Comparison of ENCODE assay signal across 23 cellular contexts in genomic region chrX:98448524-98448923, GRCh38.
DNase-seq lines count a peak whose midpoint lies in the region; ATAC-seq, FAIRE-seq and TF ChIP-seq lines count a peak whose summit lies in the region.
"Had no signal": no experiment of that assay in that cellular context is flagged by ENCODE, and none has a peak within 500 bp of the region (broad histone marks: within the 10 kb centered on the region; RNA-seq: fewer than 3 reads in every experiment).

No MANE protein-coding gene starts in this region.

- 88% methylated on average over 4 of the region's 4 CpGs; no CpG with 5 or more reads in 1 of the 2 experiments for WGBS in H1 (ENCODE audit: extremely low coverage in 1 of 2, insufficient coverage in 1 of 2, insufficient read length in 1 of 2, insufficient replicate concordance in 2 of 2, low coverage in 1 of 2, low lambda C conversion rate in 2 of 2, missing lambda C conversion rate in 1 of 2), 2 experiments
- no CpG with 5 or more reads among the region's 4 CpGs for WGBS in mesendoderm (ENCODE audit: extremely low coverage, insufficient coverage, low lambda C conversion rate)
- 21 to 31% methylated on average over 4 of the region's 4 CpGs for WGBS in GM23248 (ENCODE audit: low coverage in 1 of 2, low lambda C conversion rate in 2 of 2, missing lambda C conversion rate in 2 of 2), 2 experiments

- H3K23ac ChIP-seq in H1 (ENCODE audit: insufficient read length) = no peak overlapping the region
- H3K23ac ChIP-seq in mesendoderm (ENCODE audit: low read length) = no peak overlapping the region

- H3K18ac ChIP-seq in H1 (ENCODE audit: extremely low read depth, low read length) (no peak overlapping the region), mesendoderm (ENCODE audit: low read length) (no peak overlapping the region)

- no peak overlapping the region for H4K8ac ChIP-seq in H1 (ENCODE audit: extremely low read depth, insufficient read depth, low read length)
- no peak overlapping the region for H4K8ac ChIP-seq in mesendoderm (ENCODE audit: low read depth, low read length)

- H3K27me3 ChIP-seq in GM23338 (ENCODE audit: insufficient read depth) (no peaks in the 10 kb centered on the region), H1 (replicated peaks in 1 of 4; ENCODE audit: control insufficient read depth in 3 of 4, extremely low read depth in 1 of 4, insufficient read depth in 3 of 4, low read length in 3 of 4) (no peaks in the 10 kb centered on the region), mesendoderm (ENCODE audit: insufficient read depth, low read length, poor library complexity) (no peaks in the 10 kb centered on the region), GM23248 (replicated peaks; ENCODE audit: insufficient read depth) (no peaks in the 10 kb centered on the region)

- no peak overlapping the region for H2AK5ac ChIP-seq in H1 (ENCODE audit: low read depth, low read length)
- no peak overlapping the region for H2AK5ac ChIP-seq in mesendoderm (ENCODE audit: low read length)

- no peak overlapping the region for H3K14ac ChIP-seq in H1 (ENCODE audit: insufficient read length)

- H2BK15ac ChIP-seq in H1 (ENCODE audit: low read length) (no peak overlapping the region), mesendoderm (replicated peaks; ENCODE audit: low read depth) (no peak overlapping the region)

- H3K36me3 ChIP-seq in GM23338 (ENCODE audit: insufficient read depth) (no peaks in the 10 kb centered on the region), H1 (ENCODE audit: control insufficient read depth in 2 of 4, insufficient read depth in 4 of 4, low read length in 3 of 4) (no peaks in the 10 kb centered on the region), mesendoderm (ENCODE audit: control insufficient read depth, insufficient read depth, low read length) (no peaks in the 10 kb centered on the region), GM23248 (ENCODE audit: low read depth) (no peaks in the 10 kb centered on the region)

- no peaks in the 10 kb centered on the region for H3K23me2 ChIP-seq in H1 (ENCODE audit: low read depth, low read length)

- TF ChIP-seq CTCF in C4-2B (conservative IDR thresholded peaks at IDR 0.05) (0 out of 2 replicates have a peak, but pooled peaks have one; percentile 13), GM23338 (conservative IDR thresholded peaks at IDR 0.05; ENCODE audit: low read depth in 2 of 2) (peak; percentile 37 to 64), H1 (IDR thresholded peaks at IDR 0.05; ENCODE audit: control extremely low read depth in 1 of 3, insufficient read depth in 1 of 3, low read depth in 1 of 3, low read length in 3 of 3) (peak; percentile 19 to 53 (median 35); a peak in 3 of 4 replicates)

- FAIRE-seq in H1 (lab: Jason Lieb, UNC) = no peak
- FAIRE-seq: A204.1, D721Med, GM12892, GM19239 had no signal

- H3K56ac ChIP-seq in H1 (replicated peaks; ENCODE audit: insufficient read length, low read depth, low read length) (no peak overlapping the region), mesendoderm (ENCODE audit: low read length) (no peak overlapping the region)

- no peak for TF ChIP-seq EP300 in H1 (IDR thresholded peaks at IDR 0.05; ENCODE audit: borderline replicate concordance in 1 of 2, low read depth in 2 of 2, low read length in 2 of 2)

- POLR2A ChIA-PET in H1 (lab: Charles Lee; ENCODE audit: partially characterized antibody) = no interaction called here

- H2BK20ac ChIP-seq in H1 (ENCODE audit: low read length) = no peak overlapping the region

- DNase-seq in GM23338 (ENCODE audit: low spot score) (peak; percentile 49), H1 (ENCODE audit: low read depth in 1 of 2, low spot score in 2 of 2) (no peak), mesendoderm (peak; percentile 18), HuH-7.5 (ENCODE audit: low spot score) (no peak), GM23248 (no peak)
- DNase-seq: C1 segment of cervical spinal cord; CD4-positive, alpha-beta memory T cell; COR-L47; DMS153; DMS79 treated with DMSO at 0.1 percent for 48 hours; EL; GDM1; GOT3; KG1 had no signal

- ATAC-seq in GM23338 (peak; percentile 69), GM18870 (IDR thresholded peaks at IDR 0.05; ENCODE audit: unreplicated experiment) (no peak)
- ATAC-seq: HCT116 had no signal

- H3K4me1 ChIP-seq in GM23338 (ENCODE audit: insufficient read depth) = no peaks in the 10 kb centered on the region
- H3K4me1 ChIP-seq in H1 (replicated peaks in 1 of 4; ENCODE audit: control insufficient read depth in 3 of 4, insufficient read depth in 4 of 4, low read length in 3 of 4) = no peaks in the 10 kb centered on the region
- H3K4me1 ChIP-seq in mesendoderm (ENCODE audit: control insufficient read depth, low read depth, low read length) = no peaks in the 10 kb centered on the region
- no peaks in the 10 kb centered on the region for H3K4me1 ChIP-seq in GM23248 (ENCODE audit: insufficient read depth)

- H3K4me2 ChIP-seq in GM23338 = no peak overlapping the region
- H3K4me2 ChIP-seq in H1 (ENCODE audit: insufficient read depth in 1 of 2, low read depth in 2 of 2, low read length in 2 of 2) = no peak overlapping the region
- no peak overlapping the region for H3K4me2 ChIP-seq in mesendoderm (ENCODE audit: low read length)
- H3K4me2 ChIP-seq in GM23248 (ENCODE audit: unreplicated experiment) = no peak overlapping the region

- H3F3A ChIP-seq in GM23338 (replicated peaks; ENCODE audit: low read depth) = no peaks in the 10 kb centered on the region
- H3F3A ChIP-seq in GM23248 (ENCODE audit: insufficient read depth) = no peaks in the 10 kb centered on the region

- CTCF ChIA-PET in H1 (lab: Charles Lee; ENCODE audit: partially characterized antibody) = interaction anchor here (0.5 to 1.2 kb wide), 2 partner anchors 9 to 71 kb away, joined by 3 read pairs; no protein-coding TSS in a partner anchor

- H3K79me2 ChIP-seq in GM23338 (replicated peaks; ENCODE audit: insufficient read depth) = no peaks in the 10 kb centered on the region
- H3K79me2 ChIP-seq in H1 (ENCODE audit: control insufficient read depth in 1 of 2, insufficient read depth in 2 of 2, low read length in 2 of 2) = no peaks in the 10 kb centered on the region
- no peaks in the 10 kb centered on the region for H3K79me2 ChIP-seq in mesendoderm (ENCODE audit: control insufficient read depth, insufficient read depth, low read length)
- no peaks in the 10 kb centered on the region for H3K79me2 ChIP-seq in GM23248 (ENCODE audit: insufficient read depth)

- H3K79me1 ChIP-seq in H1 (ENCODE audit: low read depth, low read length) (no peaks in the 10 kb centered on the region), mesendoderm (ENCODE audit: low read length) (no peaks in the 10 kb centered on the region)

- H3K9me3 ChIP-seq in H1 (ENCODE audit: insufficient read depth in 2 of 2, low read depth in 1 of 2, low read length in 1 of 2) (no peaks in the 10 kb centered on the region), GM23248 (ENCODE audit: low read depth) (no peaks in the 10 kb centered on the region)

- no peak overlapping the region for H2BK12ac ChIP-seq in H1 (ENCODE audit: low read depth, low read length)

- no peak overlapping the region for H4K5ac ChIP-seq in H1 (ENCODE audit: insufficient read length, low read depth, low read length)
- no peak overlapping the region for H4K5ac ChIP-seq in mesendoderm (ENCODE audit: low read length)

- H3K4me1 Mint-ChIP-seq in GM23338 = no peaks in the 10 kb centered on the region
- H3K4me1 Mint-ChIP-seq: B cell; CD4-positive, alpha-beta memory T cell; IgD-negative memory B cell had no signal

- no peak overlapping the region for H3K4me3 Mint-ChIP-seq in GM23338
- H3K4me3 Mint-ChIP-seq: B cell; CD4-positive, alpha-beta memory T cell; IgD-negative memory B cell had no signal

- TF ChIP-seq RAD21 in H1 (IDR thresholded peaks at IDR 0.05 in 1 of 2, conservative IDR thresholded peaks at IDR 0.05 in 1 of 2; ENCODE audit: low read depth in 2 of 2, low read length in 2 of 2) = peak; percentile 51 to 66

- TF ChIP-seq POLR2A in H1 (IDR thresholded peaks at IDR 0.05; ENCODE audit: control extremely low read depth in 1 of 2, low read depth in 2 of 2, low read length in 2 of 2) = no peak

- no peak overlapping the region for H2BK120ac ChIP-seq in H1 (replicated peaks; ENCODE audit: low read depth, low read length)
- H2BK120ac ChIP-seq in mesendoderm (ENCODE audit: low read depth, low read length) = no peak overlapping the region

- H2AFZ ChIP-seq in GM23338 (no peak overlapping the region), H1 (ENCODE audit: low read length) (no peak overlapping the region), GM23248 (no peak overlapping the region)

- H3K27ac ChIP-seq in C4-2B (no peak overlapping the region), GM23338 (ENCODE audit: low read depth) (no peak overlapping the region), H1 (ENCODE audit: low read depth, low read length) (no peak overlapping the region), mesendoderm (ENCODE audit: low read depth, low read length) (no peak overlapping the region), GM23248 (no peak overlapping the region)

- no peak overlapping the region for H4K91ac ChIP-seq in H1 (replicated peaks; ENCODE audit: insufficient read length, low read length)

- H3K27me3 Mint-ChIP-seq in GM23338 (ENCODE audit: insufficient read depth, low read depth, poor library complexity) = peaks cover 2% of the 10 kb centered on the region
- H3K27me3 Mint-ChIP-seq: B cell; CD4-positive, alpha-beta memory T cell; IgD-negative memory B cell had no signal

- H3K36me3 Mint-ChIP-seq in GM23338 (ENCODE audit: low read depth) = no peaks in the 10 kb centered on the region; the same call in 2 of the 3 replicates
- H3K36me3 Mint-ChIP-seq: CD4-positive, alpha-beta memory T cell; IgD-negative memory B cell had no signal

- no peaks in the 10 kb centered on the region for H3K9me2 ChIP-seq in GM23338 (ENCODE audit: insufficient read depth)
- H3K9me2 ChIP-seq in GM23248 (ENCODE audit: insufficient read depth) = no peaks in the 10 kb centered on the region

- no peak overlapping the region for H3K9ac ChIP-seq in H1 (replicated peaks in 1 of 4; ENCODE audit: extremely low read depth in 1 of 4, low read depth in 3 of 4, low read length in 3 of 4)
- no peak overlapping the region for H3K9ac ChIP-seq in mesendoderm (ENCODE audit: low read length)
- no peak overlapping the region for H3K9ac ChIP-seq in GM23248

- H3K4ac ChIP-seq in H1 (replicated peaks; ENCODE audit: insufficient read length, low read depth, low read length) = no peak overlapping the region
- no peak overlapping the region for H3K4ac ChIP-seq in mesendoderm (ENCODE audit: low read depth, low read length)

- no peak overlapping the region for H3K27ac Mint-ChIP-seq in GM23338
- H3K27ac Mint-ChIP-seq: B cell; CD4-positive, alpha-beta memory T cell; IgD-negative memory B cell had no signal

- no peak overlapping the region for H3K4me3 ChIP-seq in GM23338
- no peak overlapping the region for H3K4me3 ChIP-seq in H1 (ENCODE audit: extremely low read depth in 1 of 4, insufficient read depth in 2 of 4, low read depth in 3 of 4, low read length in 4 of 4)
- H3K4me3 ChIP-seq in mesendoderm (ENCODE audit: low read length) = no peak overlapping the region
- no peak overlapping the region for H3K4me3 ChIP-seq in GM23248

- in situ Hi-C loops in GM23248 (cut with MboI) = no loop called here

- H4K20me1 ChIP-seq in GM23338 (replicated peaks; ENCODE audit: insufficient read depth) (no peaks in the 10 kb centered on the region), H1 (replicated peaks in 1 of 2; ENCODE audit: control insufficient read depth in 1 of 2, insufficient read depth in 2 of 2, low read length in 2 of 2) (no peaks in the 10 kb centered on the region), GM23248 (ENCODE audit: insufficient read depth) (no peaks in the 10 kb centered on the region)

- H2BK5ac ChIP-seq in H1 (ENCODE audit: low read depth, low read length) = no peak overlapping the region
- no peak overlapping the region for H2BK5ac ChIP-seq in mesendoderm (ENCODE audit: low read length)

- H3K9me3 Mint-ChIP-seq in GM23338 = no peaks in the 10 kb centered on the region
- H3K9me3 Mint-ChIP-seq: CD4-positive, alpha-beta memory T cell had no signal

Comparison
In these comparisons a context has a peak if more than half of its experiments do, and no peak if none do; other contexts are left out.
1. DNase-seq: peak in GM23338 (single experiment) and mesendoderm (single experiment); none in H1 (0 of 2), HuH-7.5 (single experiment) and GM23248 (single experiment).
2. Peak in every context shown above with its lines, with median percentiles within 50 percentile points of each other: CTCF ChIP-seq.